ENCODE assay signal across 8 cellular contexts in genomic region chr4:20773144-20773997, GRCh38.
DNase-seq lines count a peak whose midpoint lies in the region; ATAC-seq and TF ChIP-seq lines count a peak whose summit lies in the region.

No MANE protein-coding gene starts in this region.

- no peaks in the 10 kb centered on the region for H3K27me3 Mint-ChIP-seq in activated CD8-positive, alpha-beta T cell treated with anti-CD3 and anti-CD28 coated beads for 36 hours

- H3K36me3 ChIP-seq in BE2C: no peaks in the 10 kb centered on the region

- no peaks in the 10 kb centered on the region for H3K36me3 Mint-ChIP-seq in activated CD8-positive, alpha-beta T cell treated with anti-CD3 and anti-CD28 coated beads for 36 hours (ENCODE audit: low read depth)

- CTCF ChIA-PET in activated CD8-positive, alpha-beta T cell treated with anti-CD3 and anti-CD28 coated beads for 36 hours (lab: Charles Lee): interaction anchor here (0.6 to 2.4 kb wide), 24 partner anchors 9 to 999 kb away, joined by 3 to 10 read pairs (median 4); partner anchors contain the start of gene PACRGL

- no peaks in the 10 kb centered on the region for H3K27me3 ChIP-seq in BE2C

- intact Hi-C loops in activated CD8-positive, alpha-beta T cell treated with anti-CD3 and anti-CD28 coated beads for 36 hours (cut with micrococcal nuclease): loop anchor here (10.0 kb wide), 3 partner anchors 361 to 991 kb away; no protein-coding TSS in a partner anchor
- intact Hi-C loops in posterior cingulate gyrus (cut with DNase I): loop anchor here (2.0 to 10.0 kb wide), 2 partner anchors 351 to 695 kb away; no protein-coding TSS in a partner anchor

- H3K4me3 ChIP-seq in BE2C (ENCODE audit: low read depth, low read length): no peak overlapping the region

- peak; percentile 83 for TF ChIP-seq CTCF in BE2C (IDR thresholded peaks at IDR 0.05; ENCODE audit: low read depth, low read length)
- peak; percentile 53 for TF ChIP-seq CTCF in activated CD8-positive, alpha-beta T cell treated with anti-CD3 and anti-CD28 coated beads for 36 hours (IDR thresholded peaks at IDR 0.05)

- H3K27ac Mint-ChIP-seq in activated CD8-positive, alpha-beta T cell treated with anti-CD3 and anti-CD28 coated beads for 36 hours: no peak overlapping the region

- no peaks in the 10 kb centered on the region for H3K4me1 ChIP-seq in BE2C

- ATAC-seq in GM18511 (IDR thresholded peaks at IDR 0.05; ENCODE audit: unreplicated experiment) (peak; percentile 91), HG03280 (IDR thresholded peaks at IDR 0.05; ENCODE audit: unreplicated experiment) (peak; percentile 84), GM19455 (IDR thresholded peaks at IDR 0.05; ENCODE audit: unreplicated experiment) (no peak)
- ATAC-seq in activated CD8-positive, alpha-beta T cell treated with anti-CD3 and anti-CD28 coated beads for 36 hours: peak; percentile 51

- H3K9me3 Mint-ChIP-seq in activated CD8-positive, alpha-beta T cell treated with anti-CD3 and anti-CD28 coated beads for 36 hours: no peaks in the 10 kb centered on the region

- H3K9me3 ChIP-seq in BE2C: no peaks in the 10 kb centered on the region

- DNase-seq in BE2C (peak; percentile 61), NCI-H345 treated with DMSO at 0.1 percent for 48 hours (lab: John Stamatoyannopoulos, UW; ENCODE audit: unreplicated experiment) (peak; percentile 42), glomerular endothelial cell (ENCODE audit: extremely low read depth, low read depth, low spot score) (peak; percentile 71), posterior cingulate gyrus (peak in 8 of 10 donors; percentile 13 to 85 (median 44))
- peak; percentile 37 for DNase-seq in activated CD8-positive, alpha-beta T cell treated with anti-CD3 and anti-CD28 coated beads for 36 hours

- H3K4me3 Mint-ChIP-seq in activated CD8-positive, alpha-beta T cell treated with anti-CD3 and anti-CD28 coated beads for 36 hours: no peak overlapping the region

- POLR2A ChIA-PET in activated CD8-positive, alpha-beta T cell treated with anti-CD3 and anti-CD28 coated beads for 36 hours (lab: Charles Lee): no interaction called here

- no peaks in the 10 kb centered on the region for H3K4me1 Mint-ChIP-seq in activated CD8-positive, alpha-beta T cell treated with anti-CD3 and anti-CD28 coated beads for 36 hours (ENCODE audit: low read depth)
